Comparison of ENCODE assay signal across 16 cellular contexts in genomic region chr3:109920749-109921148, GRCh38.
A peak's percentile ranks its signal among the peaks of the same experiment; 100 is the strongest.
DNase-seq lines count a peak whose midpoint lies in the region; ATAC-seq and TF ChIP-seq lines count a peak whose summit lies in the region.
"Had no signal": no experiment of that assay in that cellular context is flagged by ENCODE, and none has a peak within 500 bp of the region (broad histone marks: within the 10 kb centered on the region; RNA-seq: fewer than 3 reads in every experiment).

No MANE protein-coding gene starts in this region.

- no peaks in the 10 kb centered on the region for H3K9me3 ChIP-seq in mammary epithelial cell (replicated peaks; ENCODE audit: insufficient read depth, low read length)
- H3K9me3 ChIP-seq in HCT116 (ENCODE audit: control insufficient read depth in 1 of 2, insufficient read depth in 1 of 2, low read depth in 1 of 2, low read length in 2 of 2), result no peaks in the 10 kb centered on the region

- H4K20me1 ChIP-seq in mammary epithelial cell (ENCODE audit: insufficient read depth, low read length), result no peaks in the 10 kb centered on the region
- no peaks in the 10 kb centered on the region for H4K20me1 ChIP-seq in HCT116 (ENCODE audit: insufficient read depth)

- H3K4me3 ChIP-seq in mammary epithelial cell (replicated peaks in 1 of 3; ENCODE audit: insufficient read depth in 1 of 3, low read depth in 2 of 3, low read length in 3 of 3) (no peak overlapping the region), HCT116 (replicated peaks in 1 of 2; ENCODE audit: low read depth in 1 of 2, low read length in 2 of 2) (no peak overlapping the region)
- H3K4me3 ChIP-seq: GM12878, GM23248 had no signal

- no peak for TF ChIP-seq RAD21 in HCT116 (IDR thresholded peaks at IDR 0.05; ENCODE audit: low read depth)

- no peak for ATAC-seq in HCT116
- ATAC-seq in SK-N-SH treated with all-trans-retinoic acid at 6 μM for 48 hours, result peak; percentile 71
- ATAC-seq in HG03354 (IDR thresholded peaks at IDR 0.05; ENCODE audit: poor library complexity, severe bottlenecking, unreplicated experiment), result no peak
- ATAC-seq: GM12878 had no signal

- H3K27me3 ChIP-seq in mammary epithelial cell (ENCODE audit: insufficient read depth, low read length) (no peaks in the 10 kb centered on the region), HCT116 (ENCODE audit: insufficient read depth, low read length) (no peaks in the 10 kb centered on the region)

- TF ChIP-seq CTCF in mammary epithelial cell (conservative IDR thresholded peaks at IDR 0.05 in 1 of 2, IDR thresholded peaks at IDR 0.05 in 1 of 2; ENCODE audit: extremely low read depth in 1 of 2, insufficient read depth in 1 of 2, low read depth in 1 of 2, low read length in 2 of 2), result no peak
- TF ChIP-seq CTCF in MCF 10A (IDR thresholded peaks at IDR 0.05; ENCODE audit: unreplicated experiment), result no peak
- no peak for TF ChIP-seq CTCF in HCT116 (IDR thresholded peaks at IDR 0.05 in 2 of 3, conservative IDR thresholded peaks at IDR 0.05 in 1 of 3; ENCODE audit: borderline replicate concordance in 1 of 3, insufficient read depth in 1 of 3, low read depth in 2 of 3, low read length in 2 of 3)

- H2AFZ ChIP-seq in mammary epithelial cell (ENCODE audit: low read depth, low read length) (peak overlapping the region; percentile 35), HCT116 (ENCODE audit: low read depth, low read length, poor library complexity, severe bottlenecking) (peak overlapping the region; percentile 24)

- H3K4me2 ChIP-seq in mammary epithelial cell (ENCODE audit: insufficient read depth, low read depth, low read length) (no peak overlapping the region), HCT116 (ENCODE audit: low read length) (no peak overlapping the region)

- H3K9me2 ChIP-seq in HCT116 (ENCODE audit: insufficient read depth), result no peaks in the 10 kb centered on the region

- dilution Hi-C loops in mammary epithelial cell (cut with HindIII; ENCODE audit: low sequenced_read_pairs), result no loop called here

- POLR2A ChIA-PET in MCF 10A (lab: Yijun Ruan, JAX) (no interaction called here), HCT116 (lab: Charles Lee) (no interaction called here)

- H3K4me1 ChIP-seq in mammary epithelial cell (ENCODE audit: insufficient read depth, low read length) (peaks cover 9% of the 10 kb centered on the region), HCT116 (ENCODE audit: control insufficient read depth in 1 of 2, insufficient read depth in 2 of 2, low read length in 2 of 2) (peaks cover 16 to 35% of the 10 kb centered on the region in 2 experiments; a peak in 3 of 4 replicates)

- no TSS peak for BruUV-seq in mammary epithelial cell (replicated peaks; lab: Mats Ljungman, UMichigan)
- BruUV-seq in MCF 10A (replicated peaks; lab: Mats Ljungman, UMichigan), result no TSS peak
- no TSS peak for BruUV-seq in HCT116 (replicated peaks; lab: Mats Ljungman, UMichigan)

- TF ChIP-seq POLR2A in HCT116 (IDR thresholded peaks at IDR 0.05; ENCODE audit: borderline replicate concordance, extremely low read depth, insufficient read depth, insufficient read length), result no peak

- intact Hi-C loops in mammary epithelial cell (cut with micrococcal nuclease), result no loop called here
- intact Hi-C loops in MCF 10A (cut with micrococcal nuclease), result no loop called here
- intact Hi-C loops in HCT116 (cut with micrococcal nuclease), result loop anchor here (10.0 kb wide), 1 partner anchor 664 kb away; no protein-coding TSS in a partner anchor

- H3K36me3 ChIP-seq in mammary epithelial cell (ENCODE audit: insufficient read depth, low read length), result no peaks in the 10 kb centered on the region
- H3K36me3 ChIP-seq in HCT116 (ENCODE audit: control insufficient read depth in 1 of 2, insufficient read depth in 2 of 2, low read length in 2 of 2), result 0 out of 4 replicates have a peak, but pooled peaks cover 0 to 5% of the 10 kb centered on the region in 2 experiments

- DNase-seq in mammary epithelial cell (no peak), MCF 10A (ENCODE audit: unreplicated experiment) (no peak), HCT116 (ENCODE audit: low read depth, low spot score) (no peak), HK-2 (ENCODE audit: unreplicated experiment) (no peak), HuH-7.5 (ENCODE audit: low spot score) (no peak)
- DNase-seq: C1 segment of cervical spinal cord; CD4-positive, alpha-beta memory T cell; COR-L47; DMS153; EL; GDM1; GM23248; H7 had no signal

- RAD21 ChIA-PET in HCT116 (lab: Charles Lee; ENCODE audit: low non-redundant PET in 1 of 2, low total read pairs in 2 of 2, uncharacterized antibody in 2 of 2, unreplicated experiment in 2 of 2), result no interaction called here

- H3K27ac ChIP-seq in mammary epithelial cell (ENCODE audit: insufficient read depth, low read depth, low read length) (no peak overlapping the region), HCT116 (ENCODE audit: low read depth, low read length) (no peak overlapping the region)
- H3K27ac ChIP-seq: GM23248 had no signal

- no peaks in the 10 kb centered on the region for H3K27me3 Mint-ChIP-seq in MCF 10A (ENCODE audit: insufficient read depth, unreplicated experiment)

- in situ Hi-C loops in mammary epithelial cell (cut with MboI; ENCODE audit: low sequenced_read_pairs in 2 of 2), result no loop called here

- WGBS in mammary epithelial cell (ENCODE audit: low coverage, missing lambda C conversion rate), result 91% methylated on average over 2 of the region's 2 CpGs

- H3K9ac ChIP-seq in mammary epithelial cell (ENCODE audit: insufficient read depth, low read length), result no peak overlapping the region
- no peak overlapping the region for H3K9ac ChIP-seq in HCT116 (ENCODE audit: low read length)
- H3K9ac ChIP-seq: GM23248 had no signal

- H3K4me3 Mint-ChIP-seq in MCF 10A (ENCODE audit: unreplicated experiment), result no peak overlapping the region
- H3K4me3 Mint-ChIP-seq: CD4-positive, alpha-beta memory T cell had no signal

- H3K9me3 Mint-ChIP-seq in MCF 10A (ENCODE audit: unreplicated experiment), result peaks cover 9% of the 10 kb centered on the region

- H3K79me2 ChIP-seq in mammary epithelial cell (ENCODE audit: insufficient read depth, low read length), result no peaks in the 10 kb centered on the region
- no peaks in the 10 kb centered on the region for H3K79me2 ChIP-seq in HCT116 (ENCODE audit: insufficient read depth, low read length)

- H3K36me3 Mint-ChIP-seq in MCF 10A (ENCODE audit: insufficient read depth, unreplicated experiment), result no peaks in the 10 kb centered on the region
- H3K36me3 Mint-ChIP-seq: CD4-positive, alpha-beta memory T cell had no signal

- peaks cover 6% of the 10 kb centered on the region for H3K4me1 Mint-ChIP-seq in MCF 10A (ENCODE audit: insufficient read depth, unreplicated experiment)

- CTCF ChIA-PET in mammary epithelial cell (lab: Charles Lee; ENCODE audit: low non-redundant PET), result no interaction called here
- CTCF ChIA-PET in MCF 10A (lab: Yijun Ruan, JAX), result interaction anchor here (0.7 kb wide), 1 partner anchor 393 kb away, joined by 3 read pairs; no protein-coding TSS in a partner anchor
- CTCF ChIA-PET in HCT116 (lab: Charles Lee), result no interaction called here

- no peak overlapping the region for H3K27ac Mint-ChIP-seq in MCF 10A (ENCODE audit: low read depth, unreplicated experiment)
- H3K27ac Mint-ChIP-seq: CD4-positive, alpha-beta memory T cell had no signal

TF ChIP-seq in HCT116, 20 proteins besides CTCF, POLR2A, EP300 and RAD21 (continues in another document):
- no peak for TF ChIP-seq EGR1 (IDR thresholded peaks at IDR 0.05; ENCODE audit: low read depth)

TF ChIP-seq in SK-N-SH treated with all-trans-retinoic acid at 6 μM for 48 hours, 23 proteins besides CTCF, POLR2A, EP300 and RAD21 (continues in another document):
- TF ChIP-seq TCF4 (CRISPR knock-in tag; IDR thresholded peaks at IDR 0.05; ENCODE audit: borderline replicate concordance) (no peak), RARB (CRISPR knock-in tag; IDR thresholded peaks at IDR 0.05) (no peak), ZC3H10 (CRISPR knock-in tag; IDR thresholded peaks at IDR 0.05) (no peak), ZNF70 (CRISPR knock-in tag; IDR thresholded peaks at IDR 0.05) (no peak), BACH2 (CRISPR knock-in tag; IDR thresholded peaks at IDR 0.05; ENCODE audit: borderline replicate concordance) (no peak), GLIS3 (CRISPR knock-in tag; IDR thresholded peaks at IDR 0.05) (no peak), TOX (CRISPR knock-in tag; IDR thresholded peaks at IDR 0.05; ENCODE audit: borderline replicate concordance) (no peak), ESRRG (CRISPR knock-in tag; IDR thresholded peaks at IDR 0.05) (no peak), PATZ1 (CRISPR knock-in tag; IDR thresholded peaks at IDR 0.05; ENCODE audit: borderline replicate concordance) (no peak), POU6F1 (CRISPR knock-in tag; IDR thresholded peaks at IDR 0.05; ENCODE audit: borderline replicate concordance, low read depth) (no peak), CSDC2 (CRISPR knock-in tag; IDR thresholded peaks at IDR 0.05) (no peak), ARNTL (CRISPR knock-in tag; IDR thresholded peaks at IDR 0.05; ENCODE audit: borderline replicate concordance, low read depth) (no peak)
